Comparison of ENCODE assay signal across 23 cellular contexts in the genomic region with DNA sequence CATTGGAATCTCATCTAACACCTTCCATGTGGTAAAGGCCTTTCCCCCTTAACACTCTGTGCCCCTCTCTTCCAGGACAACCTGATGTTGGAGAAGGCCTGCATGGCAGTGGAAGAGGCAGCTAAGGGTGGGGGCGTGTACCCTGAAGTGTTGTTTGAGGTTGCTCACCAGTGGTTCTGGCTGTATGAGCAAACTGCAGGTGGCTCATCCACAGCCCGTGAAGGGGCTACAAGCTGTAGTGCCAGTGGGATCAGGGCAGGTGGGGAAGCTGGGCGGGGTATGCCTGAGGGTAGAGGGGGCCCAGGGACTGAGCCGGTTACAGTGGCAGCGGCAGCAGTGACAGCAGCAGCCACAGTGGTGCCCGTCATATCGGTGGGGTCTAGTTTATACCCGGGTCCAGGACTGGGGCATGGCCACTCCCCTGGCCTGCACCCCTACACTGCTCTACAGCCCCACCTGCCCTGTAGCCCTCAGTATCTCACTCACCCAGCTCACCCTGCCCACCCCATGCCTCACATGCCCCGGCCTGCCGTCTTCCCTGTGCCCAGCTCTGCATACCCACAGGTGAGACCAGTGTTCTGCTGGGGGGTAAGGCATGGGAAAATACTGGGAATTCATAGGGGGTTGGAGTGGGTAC. TPM values are rescaled to one million over a fixed set of nuclear protein-coding genes. Genes with fewer than 3 reads are reported as not detected.
A peak's percentile ranks its signal among the peaks of the same experiment; 100 is the strongest.
DNase-seq lines count a peak whose midpoint lies in the region; ATAC-seq, FAIRE-seq and TF ChIP-seq lines count a peak whose summit lies in the region.
"Had no signal": no experiment of that assay in that cellular context is flagged by ENCODE, and none has a peak within 500 bp of the region (broad histone marks: within the 10 kb centered on the region; RNA-seq: fewer than 3 reads in every experiment).

No MANE protein-coding gene starts in this region.

- H3K79me2 ChIP-seq in PC-3 (ENCODE audit: low read length): no peaks in the 10 kb centered on the region
- no peaks in the 10 kb centered on the region for H3K79me2 ChIP-seq in H1 (ENCODE audit: control insufficient read depth in 1 of 2, insufficient read depth in 2 of 2, low read length in 2 of 2)
- no peaks in the 10 kb centered on the region for H3K79me2 ChIP-seq in H9 (ENCODE audit: insufficient read depth, low read length)
- H3K79me2 ChIP-seq: hepatocyte had no signal

- in situ Hi-C loops in GM13976 (cut with MboI; ENCODE audit: low sequenced_read_pairs, unreplicated experiment): no loop called here

- H3K14ac ChIP-seq in H1 (ENCODE audit: insufficient read length) (no peak overlapping the region), neuronal stem cell (ENCODE audit: low read length) (no peak overlapping the region), H9 (ENCODE audit: insufficient read depth, low read length) (no peak overlapping the region)

- H2BK15ac ChIP-seq in H1 (ENCODE audit: low read length) (no peak overlapping the region), neuronal stem cell (ENCODE audit: low read length) (no peak overlapping the region), H9 (ENCODE audit: low read depth, low read length) (no peak overlapping the region)

- H2AFZ ChIP-seq in PC-3 (ENCODE audit: low read length) (no peak overlapping the region), H1 (ENCODE audit: low read length) (no peak overlapping the region), neuronal stem cell (ENCODE audit: low read length) (no peak overlapping the region), H9 (ENCODE audit: low read length) (no peak overlapping the region)
- H2AFZ ChIP-seq: GM23338, hepatocyte had no signal

- no peaks in the 10 kb centered on the region for H3K27me3 ChIP-seq in CD4-positive, CD25-positive, alpha-beta regulatory T cell (ENCODE audit: control insufficient read depth, insufficient read depth, low read length)
- no peaks in the 10 kb centered on the region for H3K27me3 ChIP-seq in PC-3 (ENCODE audit: low read length)
- H3K27me3 ChIP-seq in H1 (replicated peaks in 1 of 4; ENCODE audit: control insufficient read depth in 3 of 4, extremely low read depth in 1 of 4, insufficient read depth in 3 of 4, low read length in 3 of 4): no peaks in the 10 kb centered on the region
- H3K27me3 ChIP-seq in neuronal stem cell (ENCODE audit: control insufficient read depth in 3 of 3, insufficient read depth in 3 of 3, low read depth in 1 of 3, low read length in 3 of 3): no peaks in the 10 kb centered on the region
- no peaks in the 10 kb centered on the region for H3K27me3 ChIP-seq in H9 (ENCODE audit: insufficient read depth, low read length)
- H3K27me3 ChIP-seq: hepatocyte, SJCRH30 had no signal

- H3K27me3 Mint-ChIP-seq in CD4-positive, CD25-positive, alpha-beta regulatory T cell: no peaks in the 10 kb centered on the region
- H3K27me3 Mint-ChIP-seq in stimulated activated memory B cell treated with anti-CD40 and anti-IgM and Interleukin-4, amounts not matched to agents 10 μg/mL and 1 μg/mL and 100 μg/mL, for 72 hours: no peaks in the 10 kb centered on the region
- H3K27me3 Mint-ChIP-seq in H9 (ENCODE audit: low read depth): no peaks in the 10 kb centered on the region

- WGBS in H1 (ENCODE audit: extremely low coverage in 1 of 2, insufficient coverage in 1 of 2, insufficient read length in 1 of 2, insufficient replicate concordance in 2 of 2, low coverage in 1 of 2, low lambda C conversion rate in 2 of 2, missing lambda C conversion rate in 1 of 2), 2 experiments: 92% methylated on average over 10 of the region's 10 CpGs; no CpG with 5 or more reads in 1 of the 2 experiments
- WGBS in neuronal stem cell (ENCODE audit: extremely low coverage in 2 of 2, insufficient read length in 2 of 2, insufficient replicate concordance in 1 of 2), 2 donors: no CpG with 5 or more reads among the region's 10 CpGs
- WGBS in H9 (ENCODE audit: extremely low coverage, insufficient read length, low lambda C conversion rate): no CpG with 5 or more reads among the region's 10 CpGs

- no peak overlapping the region for H3K56ac ChIP-seq in H1 (replicated peaks; ENCODE audit: insufficient read length, low read depth, low read length)
- no peak overlapping the region for H3K56ac ChIP-seq in H9 (ENCODE audit: insufficient read length, low read depth, low read length)

- H3K4ac ChIP-seq in H1 (replicated peaks; ENCODE audit: insufficient read length, low read depth, low read length) (no peak overlapping the region), neuronal stem cell (ENCODE audit: low read length) (no peak overlapping the region), H9 (ENCODE audit: low read depth, low read length) (no peak overlapping the region)

- H2BK12ac ChIP-seq in H1 (ENCODE audit: low read depth, low read length) (no peak overlapping the region), neuronal stem cell (ENCODE audit: low read length) (no peak overlapping the region), H9 (ENCODE audit: insufficient read length, low read depth, low read length) (no peak overlapping the region)

- H3K36me3 ChIP-seq in CD4-positive, CD25-positive, alpha-beta regulatory T cell (ENCODE audit: control insufficient read depth, insufficient read depth, low read length): peaks cover 56% of the 10 kb centered on the region
- peaks cover 86% of the 10 kb centered on the region for H3K36me3 ChIP-seq in PC-3 (ENCODE audit: low read depth, low read length)
- peaks cover 5 to 39% (median 23%) of the 10 kb centered on the region in 4 experiments for H3K36me3 ChIP-seq in H1 (ENCODE audit: control insufficient read depth in 2 of 4, insufficient read depth in 4 of 4, low read length in 3 of 4)
- H3K36me3 ChIP-seq in neuronal stem cell (replicated peaks in 1 of 2; ENCODE audit: control insufficient read depth in 2 of 2, insufficient read depth in 2 of 2, low read length in 2 of 2): peaks cover 61 to 96% of the 10 kb centered on the region in 2 donors

- H3K4me2 ChIP-seq in PC-3 (ENCODE audit: low read length) (no peak overlapping the region), H1 (ENCODE audit: insufficient read depth in 1 of 2, low read depth in 2 of 2, low read length in 2 of 2) (no peak overlapping the region), neuronal stem cell (ENCODE audit: insufficient read depth, low read length, poor library complexity, severe bottlenecking) (no peak overlapping the region), H9 (ENCODE audit: insufficient read depth, insufficient read length, low read length) (no peak overlapping the region)
- H3K4me2 ChIP-seq: GM23338, hepatocyte had no signal

- no peaks in the 10 kb centered on the region for H3F3A ChIP-seq in PC-3 (ENCODE audit: low read length, unreplicated experiment)

- no peaks in the 10 kb centered on the region for H3K9me2 ChIP-seq in PC-3 (replicated peaks; ENCODE audit: low read length)

- no peak overlapping the region for H3K18ac ChIP-seq in H1 (ENCODE audit: extremely low read depth, low read length)
- no peak overlapping the region for H3K18ac ChIP-seq in neuronal stem cell (ENCODE audit: low read length)
- H3K18ac ChIP-seq in H9 (ENCODE audit: insufficient read length, low read depth, low read length): no peak overlapping the region

- FAIRE-seq in H1 (lab: Jason Lieb, UNC): no peak
- FAIRE-seq: G401.6, GM12891, keratinocyte had no signal

- no peak for DNase-seq in CD4-positive, CD25-positive, alpha-beta regulatory T cell
- DNase-seq in PC-3 (no peak), H1 (ENCODE audit: low read depth in 1 of 2, low spot score in 2 of 2) (no peak), neuronal stem cell (ENCODE audit: low spot score) (no peak), GM13976 (ENCODE audit: low spot score) (no peak), SIG-M5 treated with dmso at 0.1 percent for 504 hours (lab: John Stamatoyannopoulos, UW; ENCODE audit: unreplicated experiment) (no peak), H9 (no peak)
- DNase-seq: activated CD4-positive, CD25-positive, alpha-beta regulatory T cell treated with anti-CD3 and anti-CD28 coated beads, Interleukin-2, amount 50 U/mL, for 72 hours; Calu3; effector CD8-positive, alpha-beta T cell; NCI-H2029; NCI-H510A; SJCRH30; stimulated activated CD4-positive, alpha-beta T cell treated with anti-CD3 and anti-CD28 coated beads, Interleukin-2, amount 100 ng/mL, for 24 hours; substantia nigra; T-helper 9 cell had no signal

- no peaks in the 10 kb centered on the region for H3K9me3 ChIP-seq in CD4-positive, CD25-positive, alpha-beta regulatory T cell (ENCODE audit: control insufficient read depth in 2 of 2, low read length in 2 of 2)
- H3K9me3 ChIP-seq in PC-3 (ENCODE audit: low read length) (no peaks in the 10 kb centered on the region), H1 (ENCODE audit: insufficient read depth in 2 of 2, low read depth in 1 of 2, low read length in 1 of 2) (no peaks in the 10 kb centered on the region), neuronal stem cell (replicated peaks in 1 of 2; ENCODE audit: control insufficient read depth in 2 of 2, insufficient read depth in 1 of 2, low read depth in 1 of 2, low read length in 2 of 2) (peaks cover 0 to 4% of the 10 kb centered on the region in 2 donors), H9 (ENCODE audit: control insufficient read depth, low read depth, low read length) (no peaks in the 10 kb centered on the region)
- H3K9me3 ChIP-seq: SJCRH30 had no signal

- no peak overlapping the region for H3K27ac ChIP-seq in CD4-positive, CD25-positive, alpha-beta regulatory T cell (ENCODE audit: insufficient read depth, low read length, poor library complexity, severe bottlenecking)
- H3K27ac ChIP-seq in PC-3 (ENCODE audit: low read length): no peak overlapping the region
- H3K27ac ChIP-seq in H1 (ENCODE audit: low read depth, low read length): no peak overlapping the region
- no peak overlapping the region for H3K27ac ChIP-seq in neuronal stem cell (replicated peaks; ENCODE audit: low read length)
- no peak overlapping the region for H3K27ac ChIP-seq in H9 (ENCODE audit: insufficient read length, low read depth, low read length)
- H3K27ac ChIP-seq: hepatocyte, SJCRH30 had no signal

- no peak overlapping the region for H3K4me3 Mint-ChIP-seq in CD4-positive, CD25-positive, alpha-beta regulatory T cell
- H3K4me3 Mint-ChIP-seq in stimulated activated memory B cell treated with anti-CD40 and anti-IgM and Interleukin-4, amounts not matched to agents 10 μg/mL and 1 μg/mL and 100 μg/mL, for 72 hours: no peak overlapping the region
- H3K4me3 Mint-ChIP-seq in H9: no peak overlapping the region
- H3K4me3 Mint-ChIP-seq: GM23338, neural crest cell had no signal

- CTCF ChIA-PET in PC-3 (lab: Charles Lee) (interaction anchor here (0.6 to 1.1 kb wide), 2 partner anchors 19 to 81 kb away, joined by 3 read pairs; no protein-coding TSS in a partner anchor), H1 (lab: Charles Lee; ENCODE audit: partially characterized antibody) (interaction anchor here (0.6 to 1.9 kb wide), 4 partner anchors 9 to 13 kb away, joined by 3 to 6 read pairs (median 4); a partner anchor contains a TSS)

- H4K20me1 ChIP-seq in PC-3 (ENCODE audit: low read length) (no peaks in the 10 kb centered on the region), H1 (replicated peaks in 1 of 2; ENCODE audit: control insufficient read depth in 1 of 2, insufficient read depth in 2 of 2, low read length in 2 of 2) (peaks cover 0 to 10% of the 10 kb centered on the region in 2 experiments), H9 (ENCODE audit: control insufficient read depth, insufficient read depth, insufficient read length) (no peaks in the 10 kb centered on the region)

- H4K91ac ChIP-seq in H1 (replicated peaks; ENCODE audit: insufficient read length, low read length) (no peak overlapping the region), neuronal stem cell (ENCODE audit: low read depth, low read length, poor library complexity) (no peak overlapping the region), H9 (ENCODE audit: insufficient read length, low read depth, low read length) (no peak overlapping the region)

- intact Hi-C loops in PC-3 (cut with micrococcal nuclease): no loop called here

- H4K5ac ChIP-seq in H1 (ENCODE audit: insufficient read length, low read depth, low read length) (no peak overlapping the region), H9 (ENCODE audit: insufficient read length, low read depth, low read length) (no peak overlapping the region)

- peaks cover 0 to 2% (median 0%) of the 10 kb centered on the region in 7 donors for H3K9me3 Mint-ChIP-seq in CD4-positive, CD25-positive, alpha-beta regulatory T cell
- no peaks in the 10 kb centered on the region for H3K9me3 Mint-ChIP-seq in stimulated activated memory B cell treated with anti-CD40 and anti-IgM and Interleukin-4, amounts not matched to agents 10 μg/mL and 1 μg/mL and 100 μg/mL, for 72 hours
- H3K9me3 Mint-ChIP-seq in H9: no peaks in the 10 kb centered on the region
- H3K9me3 Mint-ChIP-seq: GM23338, neural crest cell had no signal

- no peak overlapping the region for H2BK20ac ChIP-seq in H1 (ENCODE audit: low read length)
- no peak overlapping the region for H2BK20ac ChIP-seq in H9 (ENCODE audit: low read depth, low read length, poor library complexity, severe bottlenecking)

- H3K27ac Mint-ChIP-seq in CD4-positive, CD25-positive, alpha-beta regulatory T cell: no peak overlapping the region
- no peak overlapping the region for H3K27ac Mint-ChIP-seq in stimulated activated memory B cell treated with anti-CD40 and anti-IgM and Interleukin-4, amounts not matched to agents 10 μg/mL and 1 μg/mL and 100 μg/mL, for 72 hours
- H3K27ac Mint-ChIP-seq in H9: no peak overlapping the region
- H3K27ac Mint-ChIP-seq: GM23338 had no signal

- H3K23ac ChIP-seq in H1 (ENCODE audit: insufficient read length) (no peak overlapping the region), neuronal stem cell (ENCODE audit: low read depth, low read length, poor library complexity) (peak overlapping the region; percentile 44), H9 (ENCODE audit: insufficient read length, low read depth, low read length) (no peak overlapping the region)

- no peak for TF ChIP-seq RAD21 in H1 (IDR thresholded peaks at IDR 0.05 in 1 of 2, conservative IDR thresholded peaks at IDR 0.05 in 1 of 2; ENCODE audit: low read depth in 2 of 2, low read length in 2 of 2)

- BruUV-seq in PC-3 (replicated peaks; lab: Mats Ljungman, UMichigan): no TSS peak

- H3K4me1 ChIP-seq in CD4-positive, CD25-positive, alpha-beta regulatory T cell (ENCODE audit: control insufficient read depth, insufficient read depth, low read length, poor library complexity, severe bottlenecking): no peaks in the 10 kb centered on the region
- no peaks in the 10 kb centered on the region for H3K4me1 ChIP-seq in PC-3 (ENCODE audit: insufficient read depth, low read length)
- no peaks in the 10 kb centered on the region for H3K4me1 ChIP-seq in H1 (replicated peaks in 1 of 4; ENCODE audit: control insufficient read depth in 3 of 4, insufficient read depth in 4 of 4, low read length in 3 of 4)
- no peaks in the 10 kb centered on the region for H3K4me1 ChIP-seq in neuronal stem cell (ENCODE audit: control insufficient read depth in 2 of 2, insufficient read depth in 1 of 2, low read depth in 1 of 2, low read length in 2 of 2)
- H3K4me1 ChIP-seq in H9 (ENCODE audit: insufficient read depth, low read length): no peaks in the 10 kb centered on the region
- H3K4me1 ChIP-seq: SJCRH30 had no signal

- no peak overlapping the region for H3T11ph ChIP-seq in H9 (ENCODE audit: low read length)

- 0 out of 3 replicates have a peak, but pooled peaks of 1 of the 2 experiments have one; percentile 13 for TF ChIP-seq POLR2A in H1 (IDR thresholded peaks at IDR 0.05; ENCODE audit: control extremely low read depth in 1 of 2, low read depth in 2 of 2, low read length in 2 of 2)

- no peak overlapping the region for H2AK5ac ChIP-seq in H1 (ENCODE audit: low read depth, low read length)
- no peak overlapping the region for H2AK5ac ChIP-seq in neuronal stem cell (ENCODE audit: low read depth, low read length)
- H2AK5ac ChIP-seq in H9 (ENCODE audit: insufficient read length, low read length): no peak overlapping the region

- ATAC-seq in CD4-positive, CD25-positive, alpha-beta regulatory T cell (ENCODE audit: low read depth in 2 of 2): peak; percentile 23 to 24
- ATAC-seq in PC-3: peak; percentile 2
- ATAC-seq in stimulated activated memory B cell treated with anti-CD40 and anti-IgM and Interleukin-4, amounts not matched to agents 10 μg/mL and 1 μg/mL and 100 μg/mL, for 72 hours: no peak
- ATAC-seq: GM23338 had no signal

- TF ChIP-seq EP300 in H1 (IDR thresholded peaks at IDR 0.05; ENCODE audit: borderline replicate concordance in 1 of 2, low read depth in 2 of 2, low read length in 2 of 2): no peak

- H3K4me3 ChIP-seq in CD4-positive, CD25-positive, alpha-beta regulatory T cell (ENCODE audit: low read depth, low read length): no peak overlapping the region
- H3K4me3 ChIP-seq in PC-3 (ENCODE audit: low read length): no peak overlapping the region
- no peak overlapping the region for H3K4me3 ChIP-seq in H1 (ENCODE audit: extremely low read depth in 1 of 4, insufficient read depth in 2 of 4, low read depth in 3 of 4, low read length in 4 of 4)
- peak overlapping the region in 1 of 2 donors; percentile 37 for H3K4me3 ChIP-seq in neuronal stem cell (ENCODE audit: low read length in 2 of 2)
- H3K4me3 ChIP-seq: GM23338, hepatocyte, SJCRH30 had no signal

- H3K23me2 ChIP-seq in H1 (ENCODE audit: low read depth, low read length) (no peaks in the 10 kb centered on the region), H9 (ENCODE audit: insufficient read length, low read depth, low read length, poor library complexity, severe bottlenecking) (no peaks in the 10 kb centered on the region)

- H3K79me1 ChIP-seq in H1 (ENCODE audit: low read depth, low read length) (no peaks in the 10 kb centered on the region), neuronal stem cell (ENCODE audit: low read depth, low read length) (no peaks in the 10 kb centered on the region), H9 (ENCODE audit: insufficient read depth, low read depth, low read length, poor library complexity, severe bottlenecking) (no peaks in the 10 kb centered on the region)

- H4K8ac ChIP-seq in H1 (ENCODE audit: extremely low read depth, insufficient read depth, low read length) (no peak overlapping the region), neuronal stem cell (ENCODE audit: low read depth, low read length) (no peak overlapping the region), H9 (replicated peaks; ENCODE audit: insufficient read length, low read depth, low read length) (no peak overlapping the region)

- H2BK5ac ChIP-seq in H1 (ENCODE audit: low read depth, low read length) (no peak overlapping the region), neuronal stem cell (ENCODE audit: low read length) (no peak overlapping the region), H9 (ENCODE audit: insufficient read length, low read length) (no peak overlapping the region)

- H3K9ac ChIP-seq in PC-3 (ENCODE audit: low read length): no peak overlapping the region
- H3K9ac ChIP-seq in H1 (replicated peaks in 1 of 4; ENCODE audit: extremely low read depth in 1 of 4, low read depth in 3 of 4, low read length in 3 of 4): no peak overlapping the region
- no peak overlapping the region for H3K9ac ChIP-seq in neuronal stem cell (ENCODE audit: low read depth, low read length, poor library complexity)
- no peak overlapping the region for H3K9ac ChIP-seq in H9 (ENCODE audit: extremely low read depth, insufficient read length, low read length)

- no peak for TF ChIP-seq CTCF in PC-3 (conservative IDR thresholded peaks at IDR 0.05; ENCODE audit: low read depth, low read length)
- TF ChIP-seq CTCF in H1 (IDR thresholded peaks at IDR 0.05; ENCODE audit: control extremely low read depth in 1 of 3, insufficient read depth in 1 of 3, low read depth in 1 of 3, low read length in 3 of 3): no peak
- TF ChIP-seq CTCF in GM13976 (IDR thresholded peaks at IDR 0.05; ENCODE audit: borderline replicate concordance, control extremely low read depth, extremely low read depth, insufficient read depth, missing control alignments): no peak
- TF ChIP-seq CTCF in H9 (conservative IDR thresholded peaks at IDR 0.05): no peak

- peaks cover 0 to 6% (median 4%) of the 10 kb centered on the region in 4 donors for H3K4me1 Mint-ChIP-seq in CD4-positive, CD25-positive, alpha-beta regulatory T cell
- peaks cover 14% of the 10 kb centered on the region for H3K4me1 Mint-ChIP-seq in stimulated activated memory B cell treated with anti-CD40 and anti-IgM and Interleukin-4, amounts not matched to agents 10 μg/mL and 1 μg/mL and 100 μg/mL, for 72 hours
- H3K4me1 Mint-ChIP-seq in H9: no peaks in the 10 kb centered on the region
- H3K4me1 Mint-ChIP-seq: GM23338, neural crest cell had no signal

- POLR2A ChIA-PET in PC-3 (lab: Charles Lee; ENCODE audit: unreplicated experiment): interaction anchor here (0.6 kb wide), 1 partner anchor 21 kb away, joined by 7 read pairs; no protein-coding TSS in a partner anchor
- POLR2A ChIA-PET in H1 (lab: Charles Lee; ENCODE audit: partially characterized antibody): interaction anchor here (0.9 to 12.1 kb wide), 11 partner anchors 9 to 112 kb away, joined by 3 to 137 read pairs (median 4); a partner anchor contains a TSS

- H2BK120ac ChIP-seq in H1 (replicated peaks; ENCODE audit: low read depth, low read length) (no peak overlapping the region), neuronal stem cell (ENCODE audit: low read depth, low read length) (no peak overlapping the region), H9 (ENCODE audit: low read depth, low read length, poor library complexity, severe bottlenecking) (no peak overlapping the region)

- H3K36me3 Mint-ChIP-seq in CD4-positive, CD25-positive, alpha-beta regulatory T cell: peaks cover 47% of the 10 kb centered on the region
- H3K36me3 Mint-ChIP-seq in stimulated activated memory B cell treated with anti-CD40 and anti-IgM and Interleukin-4, amounts not matched to agents 10 μg/mL and 1 μg/mL and 100 μg/mL, for 72 hours: peaks cover 67% of the 10 kb centered on the region
- peaks cover 16 to 74% (median 52%) of the 10 kb centered on the region in 3 experiments; a peak in 6 of 7 replicates for H3K36me3 Mint-ChIP-seq in H9 (ENCODE audit: insufficient read depth in 1 of 3, low read depth in 3 of 3)

RNA-seq across cellular contexts. Expression of a gene that starts 12.4 kb away (rescaled TPM):
- total RNA-seq in CD4-positive, CD25-positive, alpha-beta regulatory T cell: 74.4 TPM
- polyA plus RNA-seq in CD4-positive, CD25-positive, alpha-beta regulatory T cell: 10 to 100 TPM; 20.6 to 28.5 (median 24.6) TPM
- total RNA-seq in PC-3 (2014; rRNA removed): 53.0 and 89.9 TPM in 2 replicates
- 21.4 and 25.5 TPM in 2 replicates for total RNA-seq in H1 (2021; fragmentation: NEBNext Ultra II Directional; extraction: Animal tissue kit (Norgen Biotek cat#: 25700))
- 13.9 and 18.0 TPM in 2 replicates for polyA plus RNA-seq in H1 (2011; rRNA removed)
- polyA plus RNA-seq in H1 (2011; cell fraction: cytosol; rRNA removed): 13.8 TPM
- 50.5 TPM for polyA plus RNA-seq in H1 (2011; cell fraction: nucleus; rRNA removed)
- 10.6 to 15.8 TPM (median 12.5 TPM) in 4 replicates for polyA plus RNA-seq in H1 (2012, experiment 1 of 2)
- 9.7 TPM for polyA plus RNA-seq in H1 (2012, experiment 2 of 2)
- polyA plus RNA-seq in H1 (2013, experiment 1 of 2): 13.4 TPM
- 12.3 TPM for polyA plus RNA-seq in H1 (2013, experiment 2 of 2)
- 26.5 and 36.6 TPM in 2 replicates for polyA minus RNA-seq in H1 (2011; rRNA and poly(A)+ RNA removed)
- polyA minus RNA-seq in H1 (2011; cell fraction: cytosol; rRNA and poly(A)+ RNA removed): 20.8 TPM
- polyA minus RNA-seq in H1 (2011; cell fraction: nucleus; rRNA and poly(A)+ RNA removed): 40.9 TPM
- polyA plus RNA-seq in neuronal stem cell (2013, experiment 1 of 2): 14.3 TPM
- polyA plus RNA-seq in neuronal stem cell (2013, experiment 2 of 2): 14.9 TPM
- 22.0 and 22.9 TPM in 2 replicates for total RNA-seq in H9 (2021)

RNA-seq across cellular contexts. Expression of a gene that starts 13.6 kb away (rescaled TPM):
- total RNA-seq in CD4-positive, CD25-positive, alpha-beta regulatory T cell: 95.5 TPM
- 10 to 100 TPM in 3 of 4 donors, 1 to 10 TPM in 1; 6.0 to 14.9 (median 11.8) TPM for polyA plus RNA-seq in CD4-positive, CD25-positive, alpha-beta regulatory T cell
- total RNA-seq in PC-3 (2014; rRNA removed): 152 and 173 TPM in 2 replicates
- 44.7 and 49.8 TPM in 2 replicates for total RNA-seq in H1 (2021; fragmentation: NEBNext Ultra II Directional; extraction: Animal tissue kit (Norgen Biotek cat#: 25700))
- polyA plus RNA-seq in H1 (2011; rRNA removed): 99.7 and 113 TPM in 2 replicates
- polyA plus RNA-seq in H1 (2011; cell fraction: cytosol; rRNA removed): 63.2 TPM
- 423 TPM for polyA plus RNA-seq in H1 (2011; cell fraction: nucleus; rRNA removed)
- 32.9 to 71.7 TPM (median 60.3 TPM) in 4 replicates for polyA plus RNA-seq in H1 (2012, experiment 1 of 2)
- polyA plus RNA-seq in H1 (2012, experiment 2 of 2): 50.8 TPM
- polyA plus RNA-seq in H1 (2013, experiment 1 of 2): 45.3 TPM
- polyA plus RNA-seq in H1 (2013, experiment 2 of 2): 34.3 TPM
- polyA minus RNA-seq in H1 (2011; rRNA and poly(A)+ RNA removed): 58.0 and 68.5 TPM in 2 replicates
- polyA minus RNA-seq in H1 (2011; cell fraction: cytosol; rRNA and poly(A)+ RNA removed): 42.7 TPM
- polyA minus RNA-seq in H1 (2011; cell fraction: nucleus; rRNA and poly(A)+ RNA removed): 56.0 TPM
- polyA plus RNA-seq in neuronal stem cell (2013, experiment 1 of 2): 39.1 TPM
- polyA plus RNA-seq in neuronal stem cell (2013, experiment 2 of 2): 45.8 TPM
- total RNA-seq in H9 (2021): 41.0 and 44.3 TPM in 2 replicates

RNA-seq across cellular contexts. Expression of a gene that starts 17.2 kb away (rescaled TPM):
- 6.3 TPM for total RNA-seq in CD4-positive, CD25-positive, alpha-beta regulatory T cell
- 10 to 100 TPM; 63.6 to 79.3 (median 70.0) TPM for polyA plus RNA-seq in CD4-positive, CD25-positive, alpha-beta regulatory T cell
- total RNA-seq in PC-3 (2014; rRNA removed) (199 and 238 TPM in 2 replicates), H9 (2021) (41.1 and 45.9 TPM in 2 replicates)
- total RNA-seq in H1 (2021; fragmentation: NEBNext Ultra II Directional; extraction: Animal tissue kit (Norgen Biotek cat#: 25700)): 44.9 and 46.4 TPM in 2 replicates
- polyA plus RNA-seq in H1 (2011; rRNA removed): 52.6 and 58.1 TPM in 2 replicates
- polyA plus RNA-seq in H1 (2011; cell fraction: cytosol; rRNA removed): 57.1 TPM
- 28.2 TPM for polyA plus RNA-seq in H1 (2011; cell fraction: nucleus; rRNA removed)
- polyA plus RNA-seq in H1 (2012, experiment 1 of 2): 78.9 to 101 TPM (median 92.5 TPM) in 4 replicates
- polyA plus RNA-seq in H1 (2012, experiment 2 of 2): 104 TPM
- 151 TPM for polyA plus RNA-seq in H1 (2013, experiment 1 of 2)
- 164 TPM for polyA plus RNA-seq in H1 (2013, experiment 2 of 2)
- polyA minus RNA-seq in H1 (2011; rRNA and poly(A)+ RNA removed): 5.0 and 6.8 TPM in 2 replicates
- polyA minus RNA-seq in H1 (2011; cell fraction: cytosol; rRNA and poly(A)+ RNA removed): 9.9 TPM
- 15.8 TPM for polyA minus RNA-seq in H1 (2011; cell fraction: nucleus; rRNA and poly(A)+ RNA removed)
- 123 TPM for polyA plus RNA-seq in neuronal stem cell (2013, experiment 1 of 2)
- 123 TPM for polyA plus RNA-seq in neuronal stem cell (2013, experiment 2 of 2)

RNA-seq across cellular contexts. Expression of a gene that starts 54.9 kb away (rescaled TPM):
- total RNA-seq in CD4-positive, CD25-positive, alpha-beta regulatory T cell: 78.2 TPM
- 10 to 100 TPM; 30.2 to 39.3 (median 36.9) TPM for polyA plus RNA-seq in CD4-positive, CD25-positive, alpha-beta regulatory T cell
- total RNA-seq in PC-3 (2014; rRNA removed) (285 and 325 TPM in 2 replicates), H9 (2021) (62.4 and 63.0 TPM in 2 replicates)
- 63.2 and 66.8 TPM in 2 replicates for total RNA-seq in H1 (2021; fragmentation: NEBNext Ultra II Directional; extraction: Animal tissue kit (Norgen Biotek cat#: 25700))
- polyA plus RNA-seq in H1 (2011; rRNA removed): 67.4 and 70.4 TPM in 2 replicates
- 47.5 TPM for polyA plus RNA-seq in H1 (2011; cell fraction: cytosol; rRNA removed)
- polyA plus RNA-seq in H1 (2011; cell fraction: nucleus; rRNA removed): 93.4 TPM
- polyA plus RNA-seq in H1 (2012, experiment 1 of 2): 49.9 to 59.0 TPM (median 52.5 TPM) in 4 replicates
- 47.7 TPM for polyA plus RNA-seq in H1 (2012, experiment 2 of 2)
- polyA plus RNA-seq in H1 (2013, experiment 1 of 2): 28.8 TPM
- polyA plus RNA-seq in H1 (2013, experiment 2 of 2): 28.9 TPM
- 109 and 123 TPM in 2 replicates for polyA minus RNA-seq in H1 (2011; rRNA and poly(A)+ RNA removed)
- 46.1 TPM for polyA minus RNA-seq in H1 (2011; cell fraction: cytosol; rRNA and poly(A)+ RNA removed)
- 36.8 TPM for polyA minus RNA-seq in H1 (2011; cell fraction: nucleus; rRNA and poly(A)+ RNA removed)
- polyA plus RNA-seq in neuronal stem cell (2013, experiment 1 of 2): 32.8 TPM
- 33.4 TPM for polyA plus RNA-seq in neuronal stem cell (2013, experiment 2 of 2)
